ENCODE assay signal across 1 cellular context in genomic region chr11:64815433-64815832, GRCh38. TPM values are rescaled to one million over a fixed set of nuclear protein-coding genes. Genes with fewer than 3 reads are reported as not detected.
"Had no signal": no experiment of that assay in that cellular context is flagged by ENCODE, and none has a peak within 500 bp of the region (broad histone marks: within the 10 kb centered on the region; RNA-seq: fewer than 3 reads in every experiment).

No MANE protein-coding gene starts in this region.

RNA-seq across cellular contexts. Expression of gene PYGM, which starts 55.7 kb away (rescaled TPM):
- total RNA-seq: glomerular endothelial cell had no signal
